In the genomic region with DNA sequence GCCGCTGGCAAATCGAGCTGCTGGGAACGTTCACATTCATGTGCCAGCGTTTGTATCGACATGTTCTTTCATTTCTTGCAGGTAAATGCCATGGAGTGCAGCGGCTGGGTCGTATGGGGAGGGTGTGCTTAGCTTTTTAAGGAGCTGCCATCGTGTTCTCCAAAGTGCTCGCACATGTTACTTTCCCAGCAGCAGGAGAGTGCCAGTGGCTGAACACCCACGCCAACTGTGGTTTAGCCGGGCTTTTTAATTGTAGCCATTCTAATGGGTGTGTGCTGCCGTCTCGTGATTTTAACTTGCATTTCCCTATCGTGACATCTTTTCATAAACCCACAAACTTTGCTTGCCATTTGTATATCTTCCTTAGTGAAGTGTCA, we compare ENCODE assay signal across 22 cellular contexts.
"Had no signal": no experiment of that assay in that cellular context is flagged by ENCODE, and none has a peak within 500 bp of the region (broad histone marks: within the 10 kb centered on the region; RNA-seq: fewer than 3 reads in every experiment).

No MANE protein-coding gene starts in this region.

- H3K4me1 ChIP-seq: foreskin keratinocyte had no signal

- H3K4me3 ChIP-seq: esophagus muscularis mucosa, gastroesophageal sphincter, heart left ventricle, hepatocyte, left lung, neural progenitor cell, psoas muscle, skin epidermis, thoracic aorta, tibial nerve, upper lobe of left lung had no signal

- H3K27me3 ChIP-seq: esophagus muscularis mucosa, foreskin keratinocyte, gastroesophageal sphincter, heart left ventricle, hepatocyte, left lung, tibial nerve, upper lobe of left lung had no signal

- H3K27ac ChIP-seq: esophagus muscularis mucosa, foreskin keratinocyte, gastroesophageal sphincter, hepatocyte, left lung, neural progenitor cell, psoas muscle, skin epidermis, thoracic aorta, tibial nerve, upper lobe of left lung had no signal

- H3K36me3 ChIP-seq: esophagus muscularis mucosa, gastroesophageal sphincter, heart left ventricle, left lung, neural progenitor cell, thoracic aorta, tibial nerve, upper lobe of left lung had no signal

- H3K9me3 ChIP-seq: esophagus muscularis mucosa, gastroesophageal sphincter, heart left ventricle, left lung, psoas muscle, thoracic aorta, tibial nerve, upper lobe of left lung had no signal

- DNase-seq: effector memory CD4-positive, alpha-beta T cell; foreskin keratinocyte; heart left ventricle; kidney; left lung; mesenchymal stem cell; midbrain; naive thymus-derived CD4-positive, alpha-beta T cell; nucleus accumbens; psoas muscle; right cardiac atrium; stimulated activated CD4-positive, alpha-beta T cell treated with anti-CD3 and anti-CD28 coated beads, Interleukin-15, amount 100 ng/mL, for 24 hours; stimulated activated CD4-positive, alpha-beta T cell treated with anti-CD3 and anti-CD28 coated beads, Interleukin-2, amount 100 ng/mL, for 48 hours; stimulated activated naive B cell treated with anti-CD40 and anti-IgM and Interleukin-4, amounts not matched to agents 10 μg/mL and 1 μg/mL and 100 μg/mL, for 72 hours; upper lobe of left lung had no signal
